In genomic region chr4:57109847-57110634, GRCh38 we compare ENCODE assay signal across 8 cellular contexts. TPM values are rescaled to one million over a fixed set of nuclear protein-coding genes. Genes with fewer than 3 reads are reported as not detected.
DNase-seq lines count a peak whose midpoint lies in the region; FAIRE-seq and TF ChIP-seq lines count a peak whose summit lies in the region.

Gene IGFBP7 (minus strand): TSS chr4:57110385. CDS start chr4:57110351, 34 bp downstream.

- peaks cover 51% of the 10 kb centered on the region for H3K79me2 ChIP-seq in smooth muscle cell (ENCODE audit: low read depth)

- H3K4me3 ChIP-seq in NT2/D1 (ENCODE audit: insufficient read length, low read depth) (peak within 1 kb of the TSS; percentile 58), kidney (ENCODE audit: low read length in 2 of 2) (peak within 1 kb of the TSS; percentile 76 to 90), smooth muscle cell (peak within 1 kb of the TSS; percentile 77)

- H3K9me3 ChIP-seq in NT2/D1 (ENCODE audit: insufficient read depth, low read length) (no peaks in the 10 kb centered on the region), kidney (ENCODE audit: control insufficient read depth in 1 of 2, low read length in 2 of 2) (no peaks in the 10 kb centered on the region), smooth muscle cell (replicated peaks; ENCODE audit: low read depth) (no peaks in the 10 kb centered on the region)

- H3K4me1 ChIP-seq in NT2/D1 (ENCODE audit: insufficient read depth, insufficient read length) (no peaks in the 10 kb centered on the region), kidney (ENCODE audit: control insufficient read depth in 1 of 2, insufficient read depth in 1 of 2, low read depth in 1 of 2, low read length in 2 of 2) (peaks cover 13 to 18% of the 10 kb centered on the region in 2 donors), smooth muscle cell (ENCODE audit: low read depth) (peaks cover 19% of the 10 kb centered on the region)

- intact Hi-C loops in kidney (cut with DNase I): no loop called here

- TF ChIP-seq CTCF in kidney (IDR thresholded peaks at IDR 0.05; ENCODE audit: borderline replicate concordance, extremely low read depth, insufficient read depth): no peak
- no peak for TF ChIP-seq CTCF in smooth muscle cell (IDR thresholded peaks at IDR 0.05; ENCODE audit: borderline replicate concordance, insufficient read depth, poor library complexity, severe bottlenecking)

- H3K27ac ChIP-seq in cingulate gyrus (ENCODE audit: low read depth, low read length): peak within 1 kb of the TSS; percentile 69
- H3K27ac ChIP-seq in kidney (ENCODE audit: low read depth in 2 of 2, low read length in 2 of 2): peak within 1 kb of the TSS; percentile 90 to 98
- peak within 1 kb of the TSS; percentile 94 for H3K27ac ChIP-seq in smooth muscle cell (ENCODE audit: low read depth)

- H2AFZ ChIP-seq in smooth muscle cell (ENCODE audit: low read depth): peak within 1 kb of the TSS; percentile 92

- peak; percentile 64 for DNase-seq in ELR (ENCODE audit: low read depth)
- no peak for DNase-seq in H4 (ENCODE audit: low spot score)
- no peak for DNase-seq in NT2/D1 (ENCODE audit: low read depth, low spot score)
- peak; percentile 92 for DNase-seq in kidney
- no peak for DNase-seq in smooth muscle cell (lab: John Stamatoyannopoulos, UW; ENCODE audit: unreplicated experiment)
- no peak for DNase-seq in NCI-H2029 (lab: John Stamatoyannopoulos, UW)
- DNase-seq in NCI-H526 treated with DMSO at 0.1 percent for 48 hours (lab: John Stamatoyannopoulos, UW): no peak

- H4K20me1 ChIP-seq in smooth muscle cell (ENCODE audit: low read depth): peaks cover 3% of the 10 kb centered on the region

- H3K9ac ChIP-seq in NT2/D1 (ENCODE audit: insufficient read length, low read depth): peak within 1 kb of the TSS; percentile 77
- peak within 1 kb of the TSS; percentile 63 to 92 for H3K9ac ChIP-seq in kidney (ENCODE audit: low read length in 2 of 2)
- H3K9ac ChIP-seq in smooth muscle cell (ENCODE audit: low read depth): peak within 1 kb of the TSS; percentile 86

- FAIRE-seq in kidney (lab: Jason Lieb, UNC): no peak

- H3K4me2 ChIP-seq in smooth muscle cell: peak within 1 kb of the TSS; percentile 87

- H3K27me3 ChIP-seq in NT2/D1 (ENCODE audit: insufficient read depth, insufficient read length) (peaks cover 9% of the 10 kb centered on the region), smooth muscle cell (ENCODE audit: low read depth) (no peaks in the 10 kb centered on the region)

- peaks cover 26% of the 10 kb centered on the region for H3F3A ChIP-seq in smooth muscle cell (ENCODE audit: low read depth)

- under 1% methylated on average over 48 of the region's 101 CpGs for WGBS in smooth muscle cell (ENCODE audit: low lambda C conversion rate)

- H3K36me3 ChIP-seq in NT2/D1 (ENCODE audit: insufficient read depth, insufficient read length, low read length) (peaks cover 6% of the 10 kb centered on the region), kidney (ENCODE audit: control insufficient read depth in 1 of 2, insufficient read depth in 2 of 2, low read length in 2 of 2) (no peaks in the 10 kb centered on the region), smooth muscle cell (ENCODE audit: low read depth) (no peaks in the 10 kb centered on the region)

RNA-seq across cellular contexts. Expression of gene IGFBP7, which starts in this region (rescaled TPM):
- total RNA-seq in H4 (2014; rRNA removed; shearing (Covaris generic)): 45.1 and 45.5 TPM in 2 replicates
- total RNA-seq in kidney (1,703 TPM), smooth muscle cell (998 and 1,065 TPM in 2 replicates)
- polyA plus RNA-seq in kidney (ENCODE audit: insufficient read depth, low read depth, low replicate concordance) (2,157 TPM), smooth muscle cell (1,105 and 1,684 TPM in 2 replicates)

Comparison
In these comparisons a context has a peak if more than half of its experiments do, and no peak if none do; other contexts are left out.
1. RNA of gene IGFBP7 (total RNA-seq): 1,703 TPM in kidney (single experiment) and 998 to 1,065 TPM in smooth muscle cell; 45.1 to 45.5 TPM in H4; every median in the first group is over 10 times any median in the second.
2. DNase-seq: peak in ELR (single experiment) and kidney (single experiment); none in H4 (single experiment), NT2/D1 (single experiment), smooth muscle cell (single experiment), NCI-H2029 (single experiment) and NCI-H526 treated with DMSO at 0.1 percent for 48 hours (single experiment).
3. Peak in every context shown above with its lines, with median percentiles within 50 percentile points of each other: H3K4me3 ChIP-seq, H3K9ac ChIP-seq and H3K27ac ChIP-seq.